In genomic region chr11:77073328-77074001, GRCh38 we compare ENCODE assay signal across 2 cellular contexts.
TF ChIP-seq lines count a peak whose summit lies in the region.

No MANE protein-coding gene starts in this region.

TF ChIP-seq in IMR-90, 13 proteins besides CTCF, POLR2A, EP300 and RAD21:
- no peak for TF ChIP-seq CEBPB (IDR thresholded peaks at IDR 0.05; ENCODE audit: low read depth, low read length)
- peak; percentile 39 for TF ChIP-seq SMC3 (IDR thresholded peaks at IDR 0.05; ENCODE audit: low read depth, low read length)
- TF ChIP-seq RFX5 (IDR thresholded peaks at IDR 0.05; ENCODE audit: low read depth, low read length): no peak
- TF ChIP-seq, protein P1, sequence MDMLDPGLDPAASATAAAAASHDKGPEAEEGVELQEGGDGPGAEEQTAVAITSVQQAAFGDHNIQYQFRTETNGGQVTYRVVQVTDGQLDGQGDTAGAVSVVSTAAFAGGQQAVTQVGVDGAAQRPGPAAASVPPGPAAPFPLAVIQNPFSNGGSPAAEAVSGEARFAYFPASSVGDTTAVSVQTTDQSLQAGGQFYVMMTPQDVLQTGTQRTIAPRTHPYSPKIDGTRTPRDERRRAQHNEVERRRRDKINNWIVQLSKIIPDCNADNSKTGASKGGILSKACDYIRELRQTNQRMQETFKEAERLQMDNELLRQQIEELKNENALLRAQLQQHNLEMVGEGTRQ (IDR thresholded peaks at IDR 0.05; ENCODE audit: low read depth, low read length): peak; percentile 27; the same call in 1 of the 2 replicates
- TF ChIP-seq, protein P2, sequence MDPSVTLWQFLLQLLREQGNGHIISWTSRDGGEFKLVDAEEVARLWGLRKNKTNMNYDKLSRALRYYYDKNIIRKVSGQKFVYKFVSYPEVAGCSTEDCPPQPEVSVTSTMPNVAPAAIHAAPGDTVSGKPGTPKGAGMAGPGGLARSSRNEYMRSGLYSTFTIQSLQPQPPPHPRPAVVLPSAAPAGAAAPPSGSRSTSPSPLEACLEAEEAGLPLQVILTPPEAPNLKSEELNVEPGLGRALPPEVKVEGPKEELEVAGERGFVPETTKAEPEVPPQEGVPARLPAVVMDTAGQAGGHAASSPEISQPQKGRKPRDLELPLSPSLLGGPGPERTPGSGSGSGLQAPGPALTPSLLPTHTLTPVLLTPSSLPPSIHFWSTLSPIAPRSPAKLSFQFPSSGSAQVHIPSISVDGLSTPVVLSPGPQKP (IDR thresholded peaks at IDR 0.05; ENCODE audit: borderline replicate concordance, low read depth, low read length): no peak
- TF ChIP-seq RCOR1 (IDR thresholded peaks at IDR 0.05; ENCODE audit: insufficient replicate concordance, low read length): peak; percentile 7
- TF ChIP-seq MXI1 (IDR thresholded peaks at IDR 0.05; ENCODE audit: borderline replicate concordance, low read depth, low read length): peak; percentile 17; the same call in 1 of the 2 replicates
- TF ChIP-seq FOS (IDR thresholded peaks at IDR 0.05; ENCODE audit: low read depth, low read length): peak; percentile 67; the same call in 1 of the 2 replicates
- TF ChIP-seq NFE2L2 (IDR thresholded peaks at IDR 0.05; ENCODE audit: low read depth, low read length): peak; percentile 12; the same call in 1 of the 2 replicates
- TF ChIP-seq BHLHE40 (IDR thresholded peaks at IDR 0.05; ENCODE audit: low read depth, low read length): peak; percentile 34; the same call in 1 of the 2 replicates
- no peak for TF ChIP-seq MAFK (IDR thresholded peaks at IDR 0.05; ENCODE audit: low read depth, low read length)
- TF ChIP-seq CHD1 (IDR thresholded peaks at IDR 0.05; ENCODE audit: low read depth, low read length): no peak
- peak; percentile 50; the same call in 1 of the 2 replicates for TF ChIP-seq MAZ (IDR thresholded peaks at IDR 0.05; ENCODE audit: borderline replicate concordance, low read depth, low read length)

TF ChIP-seq in GM12878, 131 proteins besides CTCF, POLR2A, EP300 and RAD21:
- TF ChIP-seq NFXL1 (IDR thresholded peaks at IDR 0.05; ENCODE audit: borderline replicate concordance) (no peak), CUX1 (IDR thresholded peaks at IDR 0.05; ENCODE audit: insufficient replicate concordance, low read depth, low read length) (no peak), SPI1 (IDR thresholded peaks at IDR 0.05; ENCODE audit: borderline replicate concordance, insufficient read depth, low read depth, low read length) (no peak)
- TF ChIP-seq, protein P3, sequence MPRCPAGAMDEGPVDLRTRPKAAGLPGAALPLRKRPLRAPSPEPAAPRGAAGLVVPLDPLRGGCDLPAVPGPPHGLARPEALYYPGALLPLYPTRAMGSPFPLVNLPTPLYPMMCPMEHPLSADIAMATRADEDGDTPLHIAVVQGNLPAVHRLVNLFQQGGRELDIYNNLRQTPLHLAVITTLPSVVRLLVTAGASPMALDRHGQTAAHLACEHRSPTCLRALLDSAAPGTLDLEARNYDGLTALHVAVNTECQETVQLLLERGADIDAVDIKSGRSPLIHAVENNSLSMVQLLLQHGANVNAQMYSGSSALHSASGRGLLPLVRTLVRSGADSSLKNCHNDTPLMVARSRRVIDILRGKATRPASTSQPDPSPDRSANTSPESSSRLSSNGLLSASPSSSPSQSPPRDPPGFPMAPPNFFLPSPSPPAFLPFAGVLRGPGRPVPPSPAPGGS (IDR thresholded peaks at IDR 0.05; ENCODE audit: borderline replicate concordance, insufficient read depth, low read depth, low read length, poor library complexity, severe bottlenecking): no peak
- TF ChIP-seq, protein P4, sequence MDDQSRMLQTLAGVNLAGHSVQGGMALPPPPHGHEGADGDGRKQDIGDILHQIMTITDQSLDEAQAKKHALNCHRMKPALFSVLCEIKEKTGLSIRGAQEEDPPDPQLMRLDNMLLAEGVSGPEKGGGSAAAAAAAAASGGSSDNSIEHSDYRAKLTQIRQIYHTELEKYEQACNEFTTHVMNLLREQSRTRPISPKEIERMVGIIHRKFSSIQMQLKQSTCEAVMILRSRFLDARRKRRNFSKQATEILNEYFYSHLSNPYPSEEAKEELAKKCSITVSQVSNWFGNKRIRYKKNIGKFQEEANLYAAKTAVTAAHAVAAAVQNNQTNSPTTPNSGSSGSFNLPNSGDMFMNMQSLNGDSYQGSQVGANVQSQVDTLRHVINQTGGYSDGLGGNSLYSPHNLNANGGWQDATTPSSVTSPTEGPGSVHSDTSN (IDR thresholded peaks at IDR 0.05; ENCODE audit: insufficient replicate concordance, low read depth, low read length): no peak
